21 cellular contexts compared by ENCODE assay signal in genomic region chrX:43108828-43109227, GRCh38.
A peak's percentile ranks its signal among the peaks of the same experiment; 100 is the strongest.
DNase-seq lines count a peak whose midpoint lies in the region; ATAC-seq, FAIRE-seq and TF ChIP-seq lines count a peak whose summit lies in the region.
"Had no signal": no experiment of that assay in that cellular context is flagged by ENCODE, and none has a peak within 500 bp of the region (broad histone marks: within the 10 kb centered on the region; RNA-seq: fewer than 3 reads in every experiment).

No MANE protein-coding gene starts in this region.

- H3K4me1 ChIP-seq in astrocyte (ENCODE audit: insufficient read depth, low read length), result no peaks in the 10 kb centered on the region
- H3K4me1 ChIP-seq in foreskin keratinocyte, result no peaks in the 10 kb centered on the region
- H3K4me1 ChIP-seq: BLaER1 treated with 17β-estradiol and CSF1 and Interleukin-3, amounts not matched to agents 10 nM and 100 nM; HAP-1 had no signal

- no peaks in the 10 kb centered on the region for H3K79me2 ChIP-seq in astrocyte (ENCODE audit: insufficient read depth, low read length)

- no peaks in the 10 kb centered on the region for H3K36me3 Mint-ChIP-seq in astrocyte (ENCODE audit: low read depth, unreplicated experiment)
- H3K36me3 Mint-ChIP-seq in progenitor cell of endocrine pancreas (ENCODE audit: insufficient read depth), result peaks cover 2% of the 10 kb centered on the region
- H3K36me3 Mint-ChIP-seq: CD4-positive, CD25-positive, alpha-beta regulatory T cell had no signal

- H2AFZ ChIP-seq in astrocyte (ENCODE audit: low read depth, low read length), result no peak overlapping the region
- H2AFZ ChIP-seq: GM23248 had no signal

- H3K36me3 ChIP-seq in astrocyte (ENCODE audit: insufficient read depth, low read length), result no peaks in the 10 kb centered on the region
- H3K36me3 ChIP-seq: BLaER1 treated with 17β-estradiol and CSF1 and Interleukin-3, amounts not matched to agents 10 nM and 100 nM; HAP-1 had no signal

- no peaks in the 10 kb centered on the region for H4K20me1 ChIP-seq in astrocyte (ENCODE audit: insufficient read depth, low read length)

- H3K9me3 ChIP-seq in astrocyte (ENCODE audit: insufficient read depth, low read depth, low read length), result no peaks in the 10 kb centered on the region
- H3K9me3 ChIP-seq: BLaER1 treated with 17β-estradiol and CSF1 and Interleukin-3, amounts not matched to agents 10 nM and 100 nM; HAP-1 had no signal

- FAIRE-seq in astrocyte (lab: Jason Lieb, UNC), result peak; percentile 39
- FAIRE-seq: GM12878, K562 had no signal

- no peak overlapping the region for H3K4me2 ChIP-seq in astrocyte (ENCODE audit: low read length)
- H3K4me2 ChIP-seq: BLaER1 treated with 17β-estradiol and CSF1 and Interleukin-3, amounts not matched to agents 10 nM and 100 nM had no signal

- no peak for TF ChIP-seq CTCF in astrocyte (IDR thresholded peaks at IDR 0.05; ENCODE audit: insufficient read depth, low read depth, low read length)
- no peak for TF ChIP-seq CTCF in progenitor cell of endocrine pancreas (IDR thresholded peaks at IDR 0.05; ENCODE audit: unreplicated experiment)
- no peak for TF ChIP-seq CTCF in foreskin keratinocyte (conservative IDR thresholded peaks at IDR 0.05)

- H3K27ac ChIP-seq in astrocyte (ENCODE audit: low read depth, low read length) (no peak overlapping the region), foreskin keratinocyte (no peak overlapping the region)
- H3K27ac ChIP-seq: BLaER1 treated with 17β-estradiol and CSF1 and Interleukin-3, amounts not matched to agents 10 nM and 100 nM; GM23248; HL-60 had no signal

- H3K9ac ChIP-seq in astrocyte (ENCODE audit: low read length), result no peak overlapping the region
- H3K9ac ChIP-seq: BLaER1 treated with 17β-estradiol and CSF1 and Interleukin-3, amounts not matched to agents 10 nM and 100 nM; GM23248 had no signal

- no peak overlapping the region for H3K27ac Mint-ChIP-seq in astrocyte (ENCODE audit: unreplicated experiment)
- H3K27ac Mint-ChIP-seq in progenitor cell of endocrine pancreas, result peak overlapping the region; percentile 81
- H3K27ac Mint-ChIP-seq: B cell; CD8-positive, alpha-beta memory T cell had no signal

- H3K4me3 ChIP-seq in astrocyte (ENCODE audit: insufficient read depth, low read depth, low read length), result no peak overlapping the region
- H3K4me3 ChIP-seq: BLaER1 treated with 17β-estradiol and CSF1 and Interleukin-3, amounts not matched to agents 10 nM and 100 nM; GM12878; GM23248; HAP-1; K562 had no signal

- H3K27me3 Mint-ChIP-seq in astrocyte (ENCODE audit: low read depth, unreplicated experiment) (no peaks in the 10 kb centered on the region), progenitor cell of endocrine pancreas (no peaks in the 10 kb centered on the region)
- H3K27me3 Mint-ChIP-seq: B cell; CD4-positive, CD25-positive, alpha-beta regulatory T cell had no signal

- no peak for ATAC-seq in HG03045 (IDR thresholded peaks at IDR 0.05; ENCODE audit: unreplicated experiment)
- no peak for ATAC-seq in foreskin keratinocyte
- no peak for ATAC-seq in GM19324 (IDR thresholded peaks at IDR 0.05; ENCODE audit: low FRiP score, unreplicated experiment)
- ATAC-seq: GM12878, K562 had no signal

- no peak overlapping the region for H3K4me3 Mint-ChIP-seq in astrocyte (ENCODE audit: unreplicated experiment)
- H3K4me3 Mint-ChIP-seq in progenitor cell of endocrine pancreas (ENCODE audit: low read depth), result no peak overlapping the region
- H3K4me3 Mint-ChIP-seq: B cell; CD4-positive, CD25-positive, alpha-beta regulatory T cell; CD8-positive, alpha-beta memory T cell had no signal

- H3K4me1 Mint-ChIP-seq in astrocyte (ENCODE audit: low read depth, unreplicated experiment) (no peaks in the 10 kb centered on the region), progenitor cell of endocrine pancreas (ENCODE audit: low read depth) (peaks cover 8% of the 10 kb centered on the region)
- H3K4me1 Mint-ChIP-seq: B cell had no signal

- DNase-seq in ELF-1 (ENCODE audit: low read depth, low spot score), result peak; percentile 43
- no peak for DNase-seq in astrocyte (ENCODE audit: low read depth)
- DNase-seq in islet precursor cell, result peak; percentile 61
- DNase-seq in progenitor cell of endocrine pancreas (ENCODE audit: low spot score, unreplicated experiment), result no peak
- no peak for DNase-seq in NCI-H526 treated with DMSO at 0.1 percent for 48 hours (lab: John Stamatoyannopoulos, UW)
- DNase-seq in foreskin keratinocyte, result no peak
- DNase-seq: CD4-positive, CD25-positive, alpha-beta regulatory T cell; CD8-positive, alpha-beta memory T cell; COR-L47; DMS153; DMS79 treated with DMSO at 0.1 percent for 48 hours; GM23248; IMR-90 had no signal

- no peaks in the 10 kb centered on the region for H3K9me3 Mint-ChIP-seq in astrocyte (ENCODE audit: unreplicated experiment)
- peaks cover 23% of the 10 kb centered on the region for H3K9me3 Mint-ChIP-seq in progenitor cell of endocrine pancreas (ENCODE audit: low read depth)

- no peaks in the 10 kb centered on the region for H3K27me3 ChIP-seq in astrocyte (ENCODE audit: insufficient read depth, low read length)
- H3K27me3 ChIP-seq in foreskin keratinocyte, result no peaks in the 10 kb centered on the region

Comparison
In these comparisons a context has a peak if more than half of its experiments do, and no peak if none do; other contexts are left out.
1. DNase-seq: peak in ELF-1 (single experiment) and islet precursor cell (single experiment); none in astrocyte (single experiment), progenitor cell of endocrine pancreas (single experiment), NCI-H526 treated with DMSO at 0.1 percent for 48 hours (single experiment) and foreskin keratinocyte (0 of 2).